Comparison of ENCODE assay signal across 21 cellular contexts in the genomic region with DNA sequence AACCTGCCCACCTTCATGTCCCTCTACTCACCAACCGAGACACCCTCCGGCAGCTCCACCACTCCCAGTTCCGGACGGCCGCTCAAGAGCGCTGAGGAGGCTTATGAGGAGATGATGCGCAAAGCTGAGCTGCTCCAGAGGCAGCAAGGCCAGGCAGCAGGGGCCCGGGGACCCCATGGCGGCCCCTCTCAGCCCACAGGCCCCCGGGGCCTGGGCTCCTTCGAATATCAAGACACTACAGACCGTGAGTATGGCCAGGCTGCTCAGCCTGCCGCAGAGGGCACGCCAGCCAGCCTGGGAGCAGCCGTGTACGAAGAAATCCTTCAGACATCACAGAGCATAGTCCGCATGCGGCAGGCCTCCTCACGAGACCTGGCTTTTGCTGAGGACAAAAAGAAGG.
"Had no signal": no experiment of that assay in that cellular context is flagged by ENCODE, and none has a peak within 500 bp of the region (broad histone marks: within the 10 kb centered on the region; RNA-seq: fewer than 3 reads in every experiment).

No MANE protein-coding gene starts in this region.

- H3K27me3 ChIP-seq: pancreas, right lobe of liver, tibial nerve, uterus had no signal

- H3K4me1 ChIP-seq: lower lobe of right lung, prostate gland, right lobe of liver, tibial nerve, uterus had no signal

- H3K9me3 ChIP-seq: lower lobe of right lung, pancreas, prostate gland, right lobe of liver, tibial nerve, uterus had no signal

- H3K4me3 ChIP-seq: lower lobe of right lung, pancreas, prostate gland, right lobe of liver, smooth muscle cell, tibial nerve, uterus had no signal

- H3K27ac ChIP-seq: lower lobe of right lung, pancreas, prostate gland, right lobe of liver, tibial nerve, uterus had no signal

- H3K36me3 ChIP-seq: lower lobe of right lung, pancreas, prostate gland, right lobe of liver, uterus had no signal

- DNase-seq: hippocampal formation; lower lobe of right lung; mammary epithelial cell; mesenchymal stem cell; naive thymus-derived CD8-positive, alpha-beta T cell; retina; right lobe of liver; stimulated activated CD4-positive, alpha-beta T cell treated with anti-CD3 and anti-CD28 coated beads, Interleukin-1b, Interleukin-23, amount 100 ng/mL, for 48 hours; stimulated activated CD4-positive, alpha-beta T cell treated with anti-CD3 and anti-CD28 coated beads, Interleukin-2, amount 100 ng/mL, for 48 hours; stimulated activated CD4-positive, alpha-beta T cell treated with anti-CD3 and anti-CD28 coated beads, Interleukin-4, amount 100 ng/mL, for 4 hours; stimulated activated CD8-positive, alpha-beta memory T cell treated with anti-CD3 and anti-CD28 coated beads, Interleukin-4, amount 100 ng/mL, for 48 hours; stimulated activated naive CD4-positive, alpha-beta T cell treated with Interleukin-2 at 50 U/mL for 16 hours; stimulated activated naive CD8-positive, alpha-beta T cell treated with anti-CD3 and anti-CD28 coated beads, Interleukin-15, amount 100 ng/mL, for 72 hours; substantia nigra; uterus had no signal

- H3K4me2 ChIP-seq: smooth muscle cell had no signal

- ATAC-seq: left lobe of liver; lower lobe of right lung; naive thymus-derived CD8-positive, alpha-beta T cell; pancreas; right lobe of liver; stimulated activated memory B cell treated with anti-CD40 and anti-IgM and Interleukin-4, amounts not matched to agents 10 μg/mL and 1 μg/mL and 100 μg/mL, for 72 hours; stimulated activated naive CD8-positive, alpha-beta T cell treated with anti-CD3 and anti-CD28 coated beads, Interleukin-15, amount 100 ng/mL, for 72 hours had no signal
